ENCODE assay signal across 8 cellular contexts in genomic region chr9:32384364-32385134, GRCh38. TPM values are rescaled to one million over a fixed set of nuclear protein-coding genes. Genes with fewer than 3 reads are reported as not detected.
DNase-seq lines count a peak whose midpoint lies in the region; ATAC-seq, FAIRE-seq and TF ChIP-seq lines count a peak whose summit lies in the region.

TSS of gene ACO1 (plus strand) at chr9:32384643. CDS start at chr9:32405507, 20,864 bp downstream.

- H3K4me1 ChIP-seq in HCT116 (ENCODE audit: control insufficient read depth in 1 of 2, insufficient read depth in 2 of 2, low read length in 2 of 2) (peaks cover 3 to 8% of the 10 kb centered on the region in 2 experiments; a peak in 3 of 4 replicates), MM.1S (ENCODE audit: low read length) (peaks cover 11% of the 10 kb centered on the region), pancreas (peaks cover 25 to 32% (median 29%) of the 10 kb centered on the region in 3 donors), thymus (ENCODE audit: control insufficient read depth, insufficient read depth, low read length) (peaks cover 4% of the 10 kb centered on the region)

- 0 to 1% methylated on average over 69 to 71 of the region's 71 CpGs for WGBS in pancreas, 2 donors
- 1% methylated on average over 71 of the region's 71 CpGs for WGBS in thymus

- H3K9me2 ChIP-seq in HCT116 (ENCODE audit: insufficient read depth) (no peaks in the 10 kb centered on the region), MM.1S (replicated peaks; ENCODE audit: insufficient read depth, low read length) (no peaks in the 10 kb centered on the region)

- no peaks in the 10 kb centered on the region for H4K20me1 ChIP-seq in HCT116 (ENCODE audit: insufficient read depth)
- no peaks in the 10 kb centered on the region for H4K20me1 ChIP-seq in MM.1S (ENCODE audit: insufficient read depth, low read length)

- POLR2A ChIA-PET in HCT116 (lab: Charles Lee), result interaction anchor here (0.9 to 2.0 kb wide), 2 partner anchors 14 to 195 kb away, joined by 3 to 10 read pairs; no protein-coding TSS in a partner anchor

- H3F3A ChIP-seq in MM.1S (ENCODE audit: insufficient read depth, low read length), result no peaks in the 10 kb centered on the region

- H3K27ac ChIP-seq in HCT116 (ENCODE audit: low read depth, low read length) (peak within 1 kb of the TSS; percentile 48), MM.1S (ENCODE audit: low read length) (no peak within 1 kb of the TSS), pancreas (peak within 1 kb of the TSS; percentile 73 to 87 (median 85)), thymus (ENCODE audit: low read depth) (peak within 1 kb of the TSS; percentile 58)

- H3K79me2 ChIP-seq in HCT116 (ENCODE audit: insufficient read depth, low read length) (peaks cover 11% of the 10 kb centered on the region), MM.1S (ENCODE audit: low read length) (0 out of 2 replicates have a peak, but pooled peaks cover 4% of the 10 kb centered on the region)

- no peak for TF ChIP-seq RAD21 in HCT116 (IDR thresholded peaks at IDR 0.05; ENCODE audit: low read depth)

- DNase-seq in HCT116 (ENCODE audit: low read depth, low spot score), result peak; percentile 56
- peak; percentile 85 for DNase-seq in MM.1S
- peak; percentile 71 for DNase-seq in SKM-1 treated with dmso at 0.1 percent for 144 hours (lab: John Stamatoyannopoulos, UW; ENCODE audit: unreplicated experiment)
- DNase-seq in activated naive CD8-positive, alpha-beta T cell treated with anti-CD3 and anti-CD28 coated beads for 36 hours, result peak; percentile 89
- peak; percentile 58 to 94 (median 88) for DNase-seq in head of caudate nucleus
- DNase-seq in pancreas, result peak; percentile 89 to 97 (median 94)

- no peaks in the 10 kb centered on the region for H3K27me3 ChIP-seq in HCT116 (ENCODE audit: insufficient read depth, low read length)
- H3K27me3 ChIP-seq in MM.1S (replicated peaks; ENCODE audit: insufficient read depth, low read length), result peaks cover 7% of the 10 kb centered on the region; the same call in 1 of the 2 replicates
- H3K27me3 ChIP-seq in pancreas, result no peaks in the 10 kb centered on the region
- H3K27me3 ChIP-seq in thymus (ENCODE audit: control insufficient read depth, insufficient read depth), result peaks cover 7% of the 10 kb centered on the region

- peaks cover 17% of the 10 kb centered on the region for H3K27me3 Mint-ChIP-seq in activated naive CD8-positive, alpha-beta T cell treated with anti-CD3 and anti-CD28 coated beads for 36 hours

- TF ChIP-seq POLR2A in HCT116 (IDR thresholded peaks at IDR 0.05; ENCODE audit: borderline replicate concordance, extremely low read depth, insufficient read depth, insufficient read length), result peak; percentile 13

- peak within 1 kb of the TSS; percentile 26 for H3K27ac Mint-ChIP-seq in activated naive CD8-positive, alpha-beta T cell treated with anti-CD3 and anti-CD28 coated beads for 36 hours

- peak; percentile 92 for ATAC-seq in HCT116
- ATAC-seq in pancreas, result peak; percentile 93 to 98 (median 96)

- BruUV-seq in HCT116 (replicated peaks; lab: Mats Ljungman, UMichigan), result TSS peak; percentile 40

- intact Hi-C loops in HCT116 (cut with micrococcal nuclease) (loop anchor here (1.0 kb wide), 1 partner anchor 142 kb away; the partner anchor contains the start of gene RIGI), head of caudate nucleus (cut with DNase I) (loop anchor here (5.0 to 10.0 kb wide), 2 partner anchors 140 to 188 kb away; partner anchors contain the start of genes NDUFB6 and RIGI), pancreas (cut with DNase I) (loop anchor here in 1 of 3 donors (5.0 kb wide), 3 partner anchors 48 to 593 kb away; no protein-coding TSS in a partner anchor)

- no peak for FAIRE-seq in pancreas (lab: Jason Lieb, UNC)

- TF ChIP-seq CTCF in HCT116 (IDR thresholded peaks at IDR 0.05 in 2 of 3, conservative IDR thresholded peaks at IDR 0.05 in 1 of 3; ENCODE audit: borderline replicate concordance in 1 of 3, insufficient read depth in 1 of 3, low read depth in 2 of 3, low read length in 2 of 3) (no peak), MM.1S (IDR thresholded peaks at IDR 0.05; ENCODE audit: low read length) (no peak), pancreas (IDR thresholded peaks at IDR 0.05) (no peak)

- H3K4me3 ChIP-seq in GM08714 (ENCODE audit: low read length) (peak within 1 kb of the TSS; percentile 77), HCT116 (replicated peaks in 1 of 2; ENCODE audit: low read depth in 1 of 2, low read length in 2 of 2) (peak within 1 kb of the TSS; percentile 71 to 85), MM.1S (ENCODE audit: low read length) (peak within 1 kb of the TSS; percentile 89), pancreas (peak within 1 kb of the TSS; percentile 54 to 89 (median 80)), thymus (ENCODE audit: low read length) (peak within 1 kb of the TSS; percentile 85)

- H3K9me3 ChIP-seq in HCT116 (ENCODE audit: control insufficient read depth in 1 of 2, insufficient read depth in 1 of 2, low read depth in 1 of 2, low read length in 2 of 2), result no peaks in the 10 kb centered on the region
- H3K9me3 ChIP-seq in MM.1S (replicated peaks; ENCODE audit: insufficient read depth, low read length), result no peaks in the 10 kb centered on the region
- no peaks in the 10 kb centered on the region for H3K9me3 ChIP-seq in pancreas
- no peaks in the 10 kb centered on the region for H3K9me3 ChIP-seq in thymus (ENCODE audit: control insufficient read depth)

- H3K4me3 Mint-ChIP-seq in activated naive CD8-positive, alpha-beta T cell treated with anti-CD3 and anti-CD28 coated beads for 36 hours, result peak within 1 kb of the TSS; percentile 87

- H2AFZ ChIP-seq in HCT116 (ENCODE audit: low read depth, low read length, poor library complexity, severe bottlenecking), result peak within 1 kb of the TSS; percentile 31
- H2AFZ ChIP-seq in MM.1S (ENCODE audit: low read length), result peak within 1 kb of the TSS; percentile 90

- H3K36me3 ChIP-seq in HCT116 (ENCODE audit: control insufficient read depth in 1 of 2, insufficient read depth in 2 of 2, low read length in 2 of 2) (no peaks in the 10 kb centered on the region), MM.1S (replicated peaks; ENCODE audit: insufficient read depth, low read length) (no peaks in the 10 kb centered on the region), pancreas (no peaks in the 10 kb centered on the region), thymus (ENCODE audit: control insufficient read depth, insufficient read depth) (no peaks in the 10 kb centered on the region)

- H3K4me1 Mint-ChIP-seq in activated naive CD8-positive, alpha-beta T cell treated with anti-CD3 and anti-CD28 coated beads for 36 hours, result peaks cover 17% of the 10 kb centered on the region

- H3K9ac ChIP-seq in HCT116 (ENCODE audit: low read length) (peak within 1 kb of the TSS; percentile 72), MM.1S (ENCODE audit: low read length) (peak within 1 kb of the TSS; percentile 57)

- CTCF ChIA-PET in HCT116 (lab: Charles Lee), result interaction anchor here (0.8 to 4.7 kb wide), 6 partner anchors 142 to 584 kb away, joined by 3 to 31 read pairs (median 7); partner anchors contain the start of genes NDUFB6 and RIGI

- RAD21 ChIA-PET in HCT116 (lab: Charles Lee; ENCODE audit: low non-redundant PET in 1 of 2, low total read pairs in 2 of 2, uncharacterized antibody in 2 of 2, unreplicated experiment in 2 of 2), result interaction anchor here (0.6 to 1.5 kb wide), 4 partner anchors 9 to 188 kb away, joined by 3 to 6 read pairs (median 4); partner anchors contain the start of gene RIGI (in 1 of the 2)

- H3K4me2 ChIP-seq in HCT116 (ENCODE audit: low read length) (peak within 1 kb of the TSS; percentile 92), MM.1S (ENCODE audit: low read depth, low read length) (peak within 1 kb of the TSS; percentile 83)

- H3K9me3 Mint-ChIP-seq in activated naive CD8-positive, alpha-beta T cell treated with anti-CD3 and anti-CD28 coated beads for 36 hours, result no peaks in the 10 kb centered on the region

- H3K36me3 Mint-ChIP-seq in activated naive CD8-positive, alpha-beta T cell treated with anti-CD3 and anti-CD28 coated beads for 36 hours, result no peaks in the 10 kb centered on the region

TF ChIP-seq in HCT116, 20 proteins besides CTCF, POLR2A, EP300 and RAD21:
- TF ChIP-seq EGR1 (IDR thresholded peaks at IDR 0.05; ENCODE audit: low read depth), result peak; percentile 94
- no peak for TF ChIP-seq ELF1 (IDR thresholded peaks at IDR 0.05; ENCODE audit: borderline replicate concordance, low read depth)
- TF ChIP-seq SP1 (IDR thresholded peaks at IDR 0.05; ENCODE audit: low read depth), result peak; percentile 63
- peak; percentile 67 for TF ChIP-seq ZFX (IDR thresholded peaks at IDR 0.05)
- peak; percentile 74 for TF ChIP-seq POLR2AphosphoS5 (IDR thresholded peaks at IDR 0.05; ENCODE audit: low read depth, low read length)
- TF ChIP-seq SIN3A (IDR thresholded peaks at IDR 0.05; ENCODE audit: low read depth), result no peak; the same call in none of the 2 replicates

RNA-seq across cellular contexts. Expression of gene ACO1, which starts in this region (rescaled TPM):
- total RNA-seq in HCT116 (2021; ENCODE audit: unreplicated experiment), result 36.2 TPM
- 21.3 and 23.5 TPM in 2 replicates for polyA plus RNA-seq in HCT116 (2012)
- 10 to 100 TPM; 16.3 to 16.7 TPM for total RNA-seq in activated naive CD8-positive, alpha-beta T cell treated with anti-CD3 and anti-CD28 coated beads for 36 hours
- 10 to 100 TPM; 27.0 to 35.6 (median 31.2) TPM for total RNA-seq in pancreas
- polyA plus RNA-seq in pancreas, result 10 to 100 TPM in 1 of 2 donors, 1 to 10 TPM in 1; 8.7 to 13.1 TPM
- 9.0 TPM for polyA plus RNA-seq in thymus
